8 cellular contexts compared by ENCODE assay signal in the genomic region with DNA sequence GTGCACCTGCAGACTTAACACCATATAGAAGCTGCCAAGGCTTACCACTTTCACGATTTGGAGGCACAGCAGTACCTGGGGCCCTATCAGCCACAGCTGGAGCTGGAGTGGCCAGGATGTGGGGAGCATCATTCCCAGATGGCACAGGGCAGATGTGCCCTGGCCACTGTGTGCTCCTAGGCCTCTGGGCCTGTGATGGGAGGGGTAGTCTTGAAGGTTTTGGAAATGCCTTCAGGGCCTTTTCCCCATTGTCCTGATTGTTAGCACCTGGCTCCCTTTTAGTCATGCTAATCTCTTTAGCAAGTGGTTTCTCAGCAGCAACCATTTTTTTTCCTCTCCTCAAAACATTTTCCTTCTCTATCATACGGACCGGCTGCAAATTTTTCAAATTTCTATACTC.
"Had no signal": no experiment of that assay in that cellular context is flagged by ENCODE, and none has a peak within 500 bp of the region (broad histone marks: within the 10 kb centered on the region; RNA-seq: fewer than 3 reads in every experiment).

No MANE protein-coding gene starts in this region.

- H3K9me3 ChIP-seq: HAP-1 had no signal

- DNase-seq: GM23248, HFFc6, KBM-7 had no signal

- H3K36me3 ChIP-seq: HAP-1 had no signal

- H2AFZ ChIP-seq: GM23248 had no signal

- H3K9ac ChIP-seq: GM23248 had no signal

- H3K4me3 Mint-ChIP-seq: HFFc6, IgD-negative memory B cell had no signal

- H3K27ac Mint-ChIP-seq: HFFc6, IgD-negative memory B cell had no signal

- H3K4me1 ChIP-seq: HAP-1 had no signal

- H3K4me1 Mint-ChIP-seq: IgD-negative memory B cell had no signal

- H3K27ac ChIP-seq: GM23248, HL-60 had no signal

- ATAC-seq: HCT116, HepG2 had no signal

- H3K27me3 Mint-ChIP-seq: IgD-negative memory B cell had no signal

- H3K4me3 ChIP-seq: GM23248, HAP-1 had no signal
